Comparison of ENCODE assay signal across 8 cellular contexts in genomic region chr7:107564553-107565298, GRCh38. TPM values are rescaled to one million over a fixed set of nuclear protein-coding genes. Genes with fewer than 3 reads are reported as not detected.
A peak's percentile ranks its signal among the peaks of the same experiment; 100 is the strongest.
DNase-seq lines count a peak whose midpoint lies in the region; ATAC-seq and TF ChIP-seq lines count a peak whose summit lies in the region.

No MANE protein-coding gene starts in this region.

- peak overlapping the region; percentile 90 for H3K4me3 Mint-ChIP-seq in osteocyte (ENCODE audit: unreplicated experiment)

- peak; percentile 2 for ATAC-seq in GM18511 (IDR thresholded peaks at IDR 0.05; ENCODE audit: unreplicated experiment)
- peak; percentile 63 for ATAC-seq in esophagus mucosa
- no peak for ATAC-seq in HG02885 (IDR thresholded peaks at IDR 0.05; ENCODE audit: poor library complexity, unreplicated experiment)
- no peak for ATAC-seq in HG02884 (IDR thresholded peaks at IDR 0.05; ENCODE audit: unreplicated experiment)

- H3K4me1 Mint-ChIP-seq in osteocyte (ENCODE audit: unreplicated experiment): peaks cover 36% of the 10 kb centered on the region

- peaks cover 5% of the 10 kb centered on the region for H3K36me3 Mint-ChIP-seq in osteocyte (ENCODE audit: unreplicated experiment)

- no peak for TF ChIP-seq CTCF in osteocyte (IDR thresholded peaks at IDR 0.05)

- DNase-seq in RPMI8226 (peak; percentile 30), osteocyte (ENCODE audit: extremely low spot score, unreplicated experiment) (no peak), NCI-H2029 treated with DMSO at 0.1 percent for 48 hours (lab: John Stamatoyannopoulos, UW) (no peak)
- DNase-seq in activated effector memory CD4-positive, alpha-beta T cell treated with anti-CD3 and anti-CD28 coated beads, Interleukin-2, amount 50 U/mL, for 16 hours: no peak

- H3K27ac Mint-ChIP-seq in osteocyte (ENCODE audit: unreplicated experiment): peak overlapping the region; percentile 78

- H3K9me3 Mint-ChIP-seq in osteocyte (ENCODE audit: unreplicated experiment): no peaks in the 10 kb centered on the region

- no peaks in the 10 kb centered on the region for H3K27me3 Mint-ChIP-seq in osteocyte (ENCODE audit: unreplicated experiment)

RNA-seq across cellular contexts. Expression of gene DUS4L, which starts 1.0 kb away (rescaled TPM):
- total RNA-seq in esophagus mucosa (7.3 TPM), osteocyte (7.9 and 9.1 TPM in 2 replicates)

RNA-seq across cellular contexts. Expression of gene COG5, which starts 1.0 kb away (rescaled TPM):
- total RNA-seq in esophagus mucosa (20.9 TPM), osteocyte (44.7 and 47.0 TPM in 2 replicates)

RNA-seq across cellular contexts. Expression of gene BCAP29, which starts 15.3 kb away (rescaled TPM):
- total RNA-seq in esophagus mucosa: 42.9 TPM
- total RNA-seq in osteocyte: 59.5 and 62.5 TPM in 2 replicates

Comparison
In these comparisons a context has a peak if more than half of its experiments do, and no peak if none do; other contexts are left out.
1. ATAC-seq: peak in GM18511 (single experiment) and esophagus mucosa (single experiment); none in HG02885 (single experiment) and HG02884 (single experiment).